In genomic region chr1:245673920-245674414, GRCh38 we compare ENCODE assay signal across 12 cellular contexts.
DNase-seq lines count a peak whose midpoint lies in the region; ATAC-seq, FAIRE-seq and TF ChIP-seq lines count a peak whose summit lies in the region.
"Had no signal": no experiment of that assay in that cellular context is flagged by ENCODE, and none has a peak within 500 bp of the region (broad histone marks: within the 10 kb centered on the region; RNA-seq: fewer than 3 reads in every experiment).

No MANE protein-coding gene starts in this region.

- H3K36me3 Mint-ChIP-seq in CD4-positive, alpha-beta T cell (ENCODE audit: low read depth): no peaks in the 10 kb centered on the region

- H3K9ac ChIP-seq in HepG2 (ENCODE audit: insufficient read depth, low read depth, low read length) (no peak overlapping the region), mesendoderm (ENCODE audit: low read length) (no peak overlapping the region)

- no peak overlapping the region for H4K5ac ChIP-seq in mesendoderm (ENCODE audit: low read length)

- H3K27ac ChIP-seq in HepG2 (ENCODE audit: extremely low read length, insufficient read depth, low read length): no peak overlapping the region
- H3K27ac ChIP-seq in right lobe of liver: no peak overlapping the region
- no peak overlapping the region for H3K27ac ChIP-seq in esophagus muscularis mucosa (replicated peaks in 1 of 4)
- no peak overlapping the region for H3K27ac ChIP-seq in mesendoderm (ENCODE audit: low read depth, low read length)
- H3K27ac ChIP-seq in CD4-positive, alpha-beta T cell (ENCODE audit: low read depth, low read length): no peak overlapping the region
- H3K27ac ChIP-seq: Peyer's patch had no signal

- TF ChIP-seq POLR2A in HepG2 (IDR thresholded peaks at IDR 0.05; ENCODE audit: insufficient read depth in 1 of 2, low read depth in 2 of 2, low read length in 2 of 2) (no peak), right lobe of liver (IDR thresholded peaks at IDR 0.05) (no peak), esophagus muscularis mucosa (IDR thresholded peaks at IDR 0.05; ENCODE audit: low read depth) (no peak)

- H3K27ac Mint-ChIP-seq in CD4-positive, alpha-beta T cell: no peak overlapping the region

- TF ChIP-seq EP300 in HepG2 (IDR thresholded peaks at IDR 0.05; ENCODE audit: low read depth in 2 of 2, low read length in 2 of 2) (no peak), HepG2 (CRISPR knock-in tag; IDR thresholded peaks at IDR 0.05; ENCODE audit: borderline replicate concordance) (no peak), esophagus muscularis mucosa (IDR thresholded peaks at IDR 0.05) (no peak)

- CTCF ChIA-PET in HepG2 (lab: Yijun Ruan, JAX; ENCODE audit: low intra/inter-chr PET ratio, low total read pairs): no interaction called here
- CTCF ChIA-PET in CD4-positive, alpha-beta T cell (lab: Charles Lee): no interaction called here

- no peaks in the 10 kb centered on the region for H3K79me1 ChIP-seq in mesendoderm (ENCODE audit: low read length)

- ATAC-seq in HepG2 (no peak), right lobe of liver (no peak), HG03354 (IDR thresholded peaks at IDR 0.05; ENCODE audit: poor library complexity, severe bottlenecking, unreplicated experiment) (peak; percentile 58)
- no peak for ATAC-seq in CD4-positive, alpha-beta T cell (ENCODE audit: poor library complexity)

- H2AK5ac ChIP-seq in mesendoderm (ENCODE audit: low read length): no peak overlapping the region

- H3K9me3 ChIP-seq in HepG2 (ENCODE audit: low read length) (no peaks in the 10 kb centered on the region), right lobe of liver (no peaks in the 10 kb centered on the region), esophagus muscularis mucosa (no peaks in the 10 kb centered on the region)
- H3K9me3 ChIP-seq in CD4-positive, alpha-beta T cell (ENCODE audit: control insufficient read depth, low read length): no peaks in the 10 kb centered on the region
- H3K9me3 ChIP-seq: Peyer's patch had no signal

- 18% methylated on average over 2 of the region's 2 CpGs for WGBS in HepG2 (ENCODE audit: low lambda C conversion rate)
- 23% methylated on average over 2 of the region's 2 CpGs for WGBS in right lobe of liver (ENCODE audit: insufficient coverage, low coverage, low lambda C conversion rate, missing lambda C conversion rate)
- WGBS in esophagus muscularis mucosa: 47% methylated on average over 2 of the region's 2 CpGs
- WGBS in mesendoderm (ENCODE audit: extremely low coverage, insufficient coverage, low lambda C conversion rate): no CpG with 5 or more reads among the region's 2 CpGs

- H3K4me3 Mint-ChIP-seq in CD4-positive, alpha-beta T cell: no peak overlapping the region
- H3K4me3 Mint-ChIP-seq: central memory CD8-positive, alpha-beta T cell; IgD-negative memory B cell had no signal

- no TSS peak for BruUV-seq in HepG2 (replicated peaks; lab: Mats Ljungman, UMichigan)

- no peak overlapping the region for H2BK120ac ChIP-seq in mesendoderm (ENCODE audit: low read depth, low read length)

- H2AFZ ChIP-seq in HepG2 (ENCODE audit: low read length): no peak overlapping the region

- H3K4me2 ChIP-seq in HepG2 (ENCODE audit: low read depth, low read length): no peak overlapping the region
- H3K4me2 ChIP-seq in mesendoderm (ENCODE audit: low read length): no peak overlapping the region

- intact Hi-C loops in HepG2 (cut with micrococcal nuclease; ENCODE audit: unreplicated experiment) (no loop called here), right lobe of liver (cut with DNase I) (no loop called here), esophagus muscularis mucosa (cut with DNase I) (no loop called here)
- intact Hi-C loops in CD4-positive, alpha-beta T cell (cut with DNase I, micrococcal nuclease): no loop called here

- TF ChIP-seq CTCF in HepG2 (CRISPR knock-in tag; IDR thresholded peaks at IDR 0.05): no peak
- TF ChIP-seq CTCF in right lobe of liver (IDR thresholded peaks at IDR 0.05): no peak
- no peak for TF ChIP-seq CTCF in esophagus muscularis mucosa (IDR thresholded peaks at IDR 0.05)
- no peak for TF ChIP-seq CTCF in CD4-positive, alpha-beta T cell (IDR thresholded peaks at IDR 0.05)

- H3K23ac ChIP-seq in mesendoderm (ENCODE audit: low read length): no peak overlapping the region

- in situ Hi-C loops in HepG2 (cut with HindIII; ENCODE audit: extremely low pct_ligation_motif_present, low pct_unique_long_range_greater_than_20kb): no loop called here

- no peak for TF ChIP-seq RAD21 in HepG2 (CRISPR knock-in tag; IDR thresholded peaks at IDR 0.05)

- H3K36me3 ChIP-seq in HepG2 (replicated peaks in 1 of 2; ENCODE audit: control insufficient read depth in 1 of 2, insufficient read depth in 2 of 2, low read length in 2 of 2): no peaks in the 10 kb centered on the region
- H3K36me3 ChIP-seq in right lobe of liver: no peaks in the 10 kb centered on the region
- H3K36me3 ChIP-seq in esophagus muscularis mucosa: no peaks in the 10 kb centered on the region
- no peaks in the 10 kb centered on the region for H3K36me3 ChIP-seq in mesendoderm (ENCODE audit: control insufficient read depth, insufficient read depth, low read length)
- H3K36me3 ChIP-seq: Peyer's patch had no signal

- H3K56ac ChIP-seq in mesendoderm (ENCODE audit: low read length): no peak overlapping the region

- H3K79me2 ChIP-seq in HepG2 (ENCODE audit: insufficient read depth, low read length) (no peaks in the 10 kb centered on the region), mesendoderm (ENCODE audit: control insufficient read depth, insufficient read depth, low read length) (no peaks in the 10 kb centered on the region)

- H3K27me3 ChIP-seq in HepG2 (ENCODE audit: control insufficient read depth in 1 of 2, insufficient read depth in 2 of 2, low read length in 2 of 2) (no peaks in the 10 kb centered on the region), right lobe of liver (no peaks in the 10 kb centered on the region), esophagus muscularis mucosa (no peaks in the 10 kb centered on the region), mesendoderm (ENCODE audit: insufficient read depth, low read length, poor library complexity) (no peaks in the 10 kb centered on the region)
- no peaks in the 10 kb centered on the region for H3K27me3 ChIP-seq in CD4-positive, alpha-beta T cell (ENCODE audit: control insufficient read depth, insufficient read depth, low read length)
- H3K27me3 ChIP-seq: Peyer's patch had no signal

- H3K4me3 ChIP-seq in HepG2 (replicated peaks in 1 of 3; ENCODE audit: insufficient read depth in 1 of 3, low read depth in 2 of 3, low read length in 3 of 3) (no peak overlapping the region), right lobe of liver (no peak overlapping the region), esophagus muscularis mucosa (no peak overlapping the region), mesendoderm (ENCODE audit: low read length) (no peak overlapping the region)
- H3K4me3 ChIP-seq: Peyer's patch had no signal

- H4K8ac ChIP-seq in mesendoderm (ENCODE audit: low read depth, low read length): no peak overlapping the region

- no peak overlapping the region for H3K4ac ChIP-seq in mesendoderm (ENCODE audit: low read depth, low read length)

- POLR2A ChIA-PET in HepG2 (lab: Yijun Ruan, JAX): no interaction called here
- POLR2A ChIA-PET in CD4-positive, alpha-beta T cell (lab: Charles Lee): no interaction called here

- no peak overlapping the region for H3K18ac ChIP-seq in mesendoderm (ENCODE audit: low read length)

- no peak overlapping the region for H2BK5ac ChIP-seq in mesendoderm (ENCODE audit: low read length)

- FAIRE-seq in HepG2 (lab: Jason Lieb, UNC): no peak
- FAIRE-seq: islet of Langerhans had no signal

- H3K4me1 Mint-ChIP-seq in CD4-positive, alpha-beta T cell (ENCODE audit: low read depth): no peaks in the 10 kb centered on the region
- H3K4me1 Mint-ChIP-seq: central memory CD8-positive, alpha-beta T cell had no signal

- H3K27me3 Mint-ChIP-seq in CD4-positive, alpha-beta T cell: no peaks in the 10 kb centered on the region
- H3K27me3 Mint-ChIP-seq: central memory CD8-positive, alpha-beta T cell; IgD-negative memory B cell had no signal

- no peaks in the 10 kb centered on the region for H3K9me3 Mint-ChIP-seq in CD4-positive, alpha-beta T cell
- H3K9me3 Mint-ChIP-seq: central memory CD8-positive, alpha-beta T cell had no signal

- H2BK15ac ChIP-seq in mesendoderm (replicated peaks; ENCODE audit: low read depth): no peak overlapping the region

- DNase-seq in HepG2 (ENCODE audit: low spot score): no peak
- no peak for DNase-seq in right lobe of liver
- peak; percentile 27 for DNase-seq in SIG-M5 (lab: John Stamatoyannopoulos, UW)
- DNase-seq in activated naive CD4-positive, alpha-beta T cell treated with Interleukin-2 at 50 U/mL for 16 hours: no peak
- no peak for DNase-seq in esophagus muscularis mucosa (ENCODE audit: extremely low spot score)
- DNase-seq in mesendoderm: no peak
- DNase-seq in CD4-positive, alpha-beta T cell: no peak

- H3K4me1 ChIP-seq in HepG2 (ENCODE audit: insufficient read depth, low read length) (no peaks in the 10 kb centered on the region), right lobe of liver (no peaks in the 10 kb centered on the region), esophagus muscularis mucosa (no peaks in the 10 kb centered on the region), mesendoderm (ENCODE audit: control insufficient read depth, low read depth, low read length) (no peaks in the 10 kb centered on the region)
- H3K4me1 ChIP-seq: Peyer's patch had no signal

- H4K20me1 ChIP-seq in HepG2 (ENCODE audit: insufficient read depth, low read length): no peaks in the 10 kb centered on the region

TF ChIP-seq in HepG2, 621 proteins besides CTCF, POLR2A, EP300 and RAD21:
- TF ChIP-seq RFX1 (IDR thresholded peaks at IDR 0.05): peak; percentile 11; the same call in 1 of the 2 replicates
- no peak for TF ChIP-seq ZXDC (CRISPR knock-in tag; IDR thresholded peaks at IDR 0.05)
